In the genomic region with DNA sequence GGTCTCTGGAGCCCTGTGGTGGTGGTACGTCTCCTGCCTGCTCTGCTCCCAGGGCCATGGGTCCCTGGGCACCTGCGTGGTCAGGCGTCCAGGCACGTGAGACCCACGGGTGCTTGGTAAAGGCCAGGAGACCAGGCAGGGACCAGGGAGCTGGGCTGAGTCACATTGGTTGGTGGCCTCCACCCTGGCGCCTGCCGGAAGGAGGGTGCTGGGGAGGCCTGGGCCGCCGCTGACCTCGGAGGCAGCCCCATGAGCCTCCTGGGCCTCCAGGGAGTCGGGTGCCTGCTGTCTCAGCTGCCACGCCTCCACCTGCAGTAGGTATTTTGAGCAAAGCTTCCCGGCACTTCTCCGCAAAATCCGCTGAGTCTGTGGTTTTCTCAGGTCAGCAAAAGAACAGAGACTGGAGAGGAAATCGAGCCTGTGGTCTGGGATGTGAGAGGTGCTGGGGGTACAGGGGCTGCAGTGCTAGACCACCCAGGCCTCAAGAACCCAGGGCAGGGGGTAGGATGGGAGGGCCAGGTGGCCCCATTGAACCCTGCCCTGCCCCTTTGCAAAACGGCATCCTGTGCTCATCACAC, we compare ENCODE assay signal across 33 cellular contexts. TPM values are rescaled to one million over a fixed set of nuclear protein-coding genes. Genes with fewer than 3 reads are reported as not detected.
"Had no signal": no experiment of that assay in that cellular context is flagged by ENCODE, and none has a peak within 500 bp of the region (broad histone marks: within the 10 kb centered on the region; RNA-seq: fewer than 3 reads in every experiment).

No MANE protein-coding gene starts in this region.

- H3K9me3 ChIP-seq: lower lobe of right lung, prostate gland, sigmoid colon, suprapubic skin, tibial artery, upper lobe of right lung had no signal

- H3K27ac ChIP-seq: lower lobe of right lung, prostate gland, sigmoid colon, suprapubic skin, tibial artery, upper lobe of right lung had no signal

- FAIRE-seq: bronchial epithelial cell, small intestine had no signal

- H3K27ac Mint-ChIP-seq: activated B cell treated with CpG ODN at 0.5 μM for 24 hours; activated CD4-positive, alpha-beta T cell treated with anti-CD3 and anti-CD28 coated beads for 36 hours; activated CD8-positive, alpha-beta memory T cell treated with anti-CD3 and anti-CD28 coated beads, Interleukin-2, amount 10 ng/mL, durations not matched to agents 7 days and 5 days; activated CD8-positive, alpha-beta T cell treated with anti-CD3 and anti-CD28 coated beads, Interleukin-2, amount 10 ng/mL, durations not matched to agents 7 days and 5 days; activated naive CD8-positive, alpha-beta T cell; dendritic cell treated with granulocyte-macrophage colony-stimulating factor and Interleukin-4, amounts not matched to agents 40 ng/mL and 50 ng/mL, for 4 days; endodermal cell; natural killer cell treated with Interleukin-12 subunit alpha and Interleukin-12 subunit beta and Interleukin-15 and Interleukin-18, amount 100 ng/mL, for 72 hours; T-helper 2 cell treated with Interferon-gamma antibody and Interleukin-4, amounts not matched to agents 5 μg/mL and 100 μg/mL, for 36 hours had no signal

- DNase-seq: activated B cell treated with CpG ODN at 0.5 μM for 24 hours; activated CD4-positive, alpha-beta T cell treated with anti-CD3 and anti-CD28 coated beads for 36 hours; activated CD8-positive, alpha-beta memory T cell treated with anti-CD3 and anti-CD28 coated beads, Interleukin-2, amount 10 ng/mL, durations not matched to agents 7 days and 5 days; activated CD8-positive, alpha-beta T cell treated with anti-CD3 and anti-CD28 coated beads, Interleukin-2, amount 10 ng/mL, durations not matched to agents 7 days and 5 days; activated effector memory CD4-positive, alpha-beta T cell treated with Interleukin-2 at 50 U/mL for 16 hours; activated naive CD4-positive, alpha-beta T cell treated with Interleukin-2 at 50 U/mL for 16 hours; activated T-cell treated with anti-CD3 and anti-CD28 coated beads for 4 hours; anterior cingulate cortex; endodermal cell; foreskin fibroblast; head of caudate nucleus; hypothalamus; lower lobe of right lung; mesenchymal stem cell; retina; sigmoid colon; small intestine; stimulated activated CD4-positive, alpha-beta T cell treated with anti-CD3 and anti-CD28 coated beads, Interleukin-1b, Interleukin-23, amount 100 ng/mL, for 48 hours; stimulated activated naive CD4-positive, alpha-beta T cell; tibial artery; upper lobe of right lung had no signal

- H3K4me3 Mint-ChIP-seq: activated B cell treated with CpG ODN at 0.5 μM for 24 hours; activated CD4-positive, alpha-beta T cell treated with anti-CD3 and anti-CD28 coated beads for 36 hours; activated CD8-positive, alpha-beta memory T cell treated with anti-CD3 and anti-CD28 coated beads, Interleukin-2, amount 10 ng/mL, durations not matched to agents 7 days and 5 days; activated CD8-positive, alpha-beta T cell treated with anti-CD3 and anti-CD28 coated beads, Interleukin-2, amount 10 ng/mL, durations not matched to agents 7 days and 5 days; activated naive CD8-positive, alpha-beta T cell; central memory CD8-positive, alpha-beta T cell; dendritic cell treated with granulocyte-macrophage colony-stimulating factor and Interleukin-4, amounts not matched to agents 40 ng/mL and 50 ng/mL, for 4 days; endodermal cell; natural killer cell treated with Interleukin-12 subunit alpha and Interleukin-12 subunit beta and Interleukin-15 and Interleukin-18, amount 100 ng/mL, for 72 hours; T-helper 2 cell treated with Interferon-gamma antibody and Interleukin-4, amounts not matched to agents 5 μg/mL and 100 μg/mL, for 36 hours had no signal

- H3K4me3 ChIP-seq: lower lobe of right lung, prostate gland, sigmoid colon, suprapubic skin, tibial artery, upper lobe of right lung had no signal

- H3K9me3 Mint-ChIP-seq: activated B cell treated with CpG ODN at 0.5 μM for 24 hours; central memory CD8-positive, alpha-beta T cell; dendritic cell treated with granulocyte-macrophage colony-stimulating factor and Interleukin-4, amounts not matched to agents 40 ng/mL and 50 ng/mL, for 4 days; natural killer cell treated with Interleukin-12 subunit alpha and Interleukin-12 subunit beta and Interleukin-15 and Interleukin-18, amount 100 ng/mL, for 72 hours; T-helper 2 cell treated with Interferon-gamma antibody and Interleukin-4, amounts not matched to agents 5 μg/mL and 100 μg/mL, for 36 hours had no signal

- H3K4me1 ChIP-seq: lower lobe of right lung, prostate gland, upper lobe of right lung had no signal

- ATAC-seq: activated CD4-positive, alpha-beta T cell treated with anti-CD3 and anti-CD28 coated beads for 36 hours; activated CD8-positive, alpha-beta memory T cell treated with anti-CD3 and anti-CD28 coated beads, Interleukin-2, amount 10 ng/mL, durations not matched to agents 7 days and 5 days; activated CD8-positive, alpha-beta T cell treated with anti-CD3 and anti-CD28 coated beads, Interleukin-2, amount 10 ng/mL, durations not matched to agents 7 days and 5 days; esophagus mucosa; lower lobe of right lung; natural killer cell treated with Interleukin-12 subunit alpha and Interleukin-12 subunit beta and Interleukin-15 and Interleukin-18, amount 100 ng/mL, for 72 hours; upper lobe of right lung had no signal

- H3K36me3 ChIP-seq: lower lobe of right lung, prostate gland, sigmoid colon, suprapubic skin, tibial artery, upper lobe of right lung had no signal

- H3K36me3 Mint-ChIP-seq: activated CD8-positive, alpha-beta memory T cell treated with anti-CD3 and anti-CD28 coated beads, Interleukin-2, amount 10 ng/mL, durations not matched to agents 7 days and 5 days; activated naive CD8-positive, alpha-beta T cell had no signal

RNA-seq across cellular contexts. Expression of a gene that starts 3.6 kb away (rescaled TPM):
- total RNA-seq: activated B cell treated with CpG ODN at 0.5 μM for 24 hours; activated CD4-positive, alpha-beta T cell treated with anti-CD3 and anti-CD28 coated beads for 36 hours; activated CD8-positive, alpha-beta memory T cell treated with anti-CD3 and anti-CD28 coated beads, Interleukin-2, amount 10 ng/mL, durations not matched to agents 7 days and 5 days; activated CD8-positive, alpha-beta T cell treated with anti-CD3 and anti-CD28 coated beads, Interleukin-2, amount 10 ng/mL, durations not matched to agents 7 days and 5 days; bronchial epithelial cell; esophagus mucosa; kidney epithelial cell; lower lobe of right lung; mononuclear cell; myocyte; natural killer cell treated with Interleukin-12 subunit alpha and Interleukin-12 subunit beta and Interleukin-15 and Interleukin-18, amount 100 ng/mL, for 72 hours; upper lobe of right lung had no signal

RNA-seq across cellular contexts. Expression of a gene that starts 7.5 kb away (rescaled TPM):
- total RNA-seq: activated B cell treated with CpG ODN at 0.5 μM for 24 hours had no signal
